Comparison of ENCODE assay signal across 28 cellular contexts in genomic region chr5:148747536-148747906, GRCh38.
"Had no signal": no experiment of that assay in that cellular context is flagged by ENCODE, and none has a peak within 500 bp of the region (broad histone marks: within the 10 kb centered on the region; RNA-seq: fewer than 3 reads in every experiment).

No MANE protein-coding gene starts in this region.

- H3K36me3 Mint-ChIP-seq: activated CD8-positive, alpha-beta memory T cell treated with anti-CD3 and anti-CD28 coated beads, Interleukin-2, amount 10 ng/mL, durations not matched to agents 7 days and 5 days; memory B cell; stimulated activated naive B cell treated with anti-CD40 and anti-IgM and Interleukin-4, amounts not matched to agents 10 μg/mL and 1 μg/mL and 100 μg/mL, for 72 hours had no signal

- ATAC-seq: activated CD4-positive, CD25-positive, alpha-beta regulatory T cell treated with anti-CD3 and anti-CD28 coated beads, Interleukin-2, amount 50 U/mL, for 24 hours; activated CD8-positive, alpha-beta memory T cell treated with anti-CD3 and anti-CD28 coated beads, Interleukin-2, amount 10 ng/mL, durations not matched to agents 7 days and 5 days; activated CD8-positive, alpha-beta T cell treated with anti-CD3 and anti-CD28 coated beads for 36 hours; effector memory CD8-positive, alpha-beta T cell; sciatic nerve had no signal

- H3K4me1 Mint-ChIP-seq: activated CD4-positive, alpha-beta T cell treated with anti-CD3 and anti-CD28 coated beads, Interleukin-2, amount 10 ng/mL, durations not matched to agents 24 days and 14 days; central memory CD8-positive, alpha-beta T cell had no signal

- H3K27ac Mint-ChIP-seq: activated CD4-positive, alpha-beta T cell treated with anti-CD3 and anti-CD28 coated beads, Interleukin-2, amount 10 ng/mL, durations not matched to agents 24 days and 14 days; activated CD8-positive, alpha-beta memory T cell treated with anti-CD3 and anti-CD28 coated beads, Interleukin-2, amount 10 ng/mL, durations not matched to agents 7 days and 5 days; activated CD8-positive, alpha-beta T cell treated with anti-CD3 and anti-CD28 coated beads for 36 hours; activated T-helper 1 cell treated with anti-CD3 and anti-CD28 coated beads, Interleukin-12 subunit alpha, Interleukin-12 subunit beta, Interleukin-2, Interleukin-4 antibody, amounts not matched to agents 30 ng/mL and 10 ng/mL and 1 ng/mL, durations not matched to agents 14 hours and 24 hours and 36 hours; effector memory CD8-positive, alpha-beta T cell; memory B cell; nephron; stimulated activated naive B cell treated with anti-CD40 and anti-IgM and Interleukin-4, amounts not matched to agents 10 μg/mL and 1 μg/mL and 100 μg/mL, for 72 hours; T-helper 1 cell treated with Interleukin-12 subunit alpha and Interleukin-12 subunit beta and Interleukin-4 antibody, amounts not matched to agents 30 μg/mL and 1 μg/mL, for 36 hours had no signal

- H3K9me3 ChIP-seq: esophagus muscularis mucosa, testis, uterus had no signal

- H3K27me3 ChIP-seq: brain microvascular endothelial cell, dorsolateral prefrontal cortex, esophagus muscularis mucosa, testis, uterus had no signal

- DNase-seq: activated CD4-positive, alpha-beta T cell treated with anti-CD3 and anti-CD28 coated beads, Interleukin-2, amount 10 ng/mL, durations not matched to agents 24 days and 14 days; activated CD8-positive, alpha-beta memory T cell treated with anti-CD3 and anti-CD28 coated beads, Interleukin-2, amount 10 ng/mL, durations not matched to agents 7 days and 5 days; activated CD8-positive, alpha-beta T cell treated with anti-CD3 and anti-CD28 coated beads for 36 hours; activated gamma-delta T cell; activated naive CD4-positive, alpha-beta T cell treated with anti-CD3 and anti-CD28 coated beads, Interleukin-2, amount 50 U/mL, for 16 hours; aorta; brain microvascular endothelial cell; dorsolateral prefrontal cortex; effector memory CD8-positive, alpha-beta T cell; hypothalamus; nucleus accumbens; small intestine; stimulated activated CD4-positive, alpha-beta T cell treated with anti-CD3 and anti-CD28 coated beads, Interleukin-15, amount 100 ng/mL, for 24 hours; stimulated activated naive B cell treated with anti-CD40 and anti-IgM and Interleukin-4, amounts not matched to agents 10 μg/mL and 1 μg/mL and 100 μg/mL, for 72 hours; T1000; testis; trophoblast cell; uterus had no signal

- H3K27ac ChIP-seq: brain microvascular endothelial cell, esophagus muscularis mucosa, parathyroid adenoma, testis, uterus, VCaP had no signal

- H3K27me3 Mint-ChIP-seq: activated CD8-positive, alpha-beta T cell treated with anti-CD3 and anti-CD28 coated beads for 36 hours; central memory CD8-positive, alpha-beta T cell; effector memory CD8-positive, alpha-beta T cell; memory B cell; stimulated activated naive B cell treated with anti-CD40 and anti-IgM and Interleukin-4, amounts not matched to agents 10 μg/mL and 1 μg/mL and 100 μg/mL, for 72 hours had no signal

- H3K4me1 ChIP-seq: esophagus muscularis mucosa, parathyroid adenoma, testis, uterus had no signal

- H3K9me3 Mint-ChIP-seq: activated CD4-positive, alpha-beta T cell treated with anti-CD3 and anti-CD28 coated beads, Interleukin-2, amount 10 ng/mL, durations not matched to agents 24 days and 14 days; activated CD8-positive, alpha-beta T cell treated with anti-CD3 and anti-CD28 coated beads for 36 hours; activated T-helper 1 cell treated with anti-CD3 and anti-CD28 coated beads, Interleukin-12 subunit alpha, Interleukin-12 subunit beta, Interleukin-2, Interleukin-4 antibody, amounts not matched to agents 30 ng/mL and 10 ng/mL and 1 ng/mL, durations not matched to agents 14 hours and 24 hours and 36 hours; central memory CD8-positive, alpha-beta T cell; effector memory CD8-positive, alpha-beta T cell; nephron; T-helper 1 cell treated with Interleukin-12 subunit alpha and Interleukin-12 subunit beta and Interleukin-4 antibody, amounts not matched to agents 30 μg/mL and 1 μg/mL, for 36 hours had no signal

- H3K4me3 Mint-ChIP-seq: activated CD4-positive, alpha-beta T cell treated with anti-CD3 and anti-CD28 coated beads, Interleukin-2, amount 10 ng/mL, durations not matched to agents 24 days and 14 days; activated CD8-positive, alpha-beta memory T cell treated with anti-CD3 and anti-CD28 coated beads, Interleukin-2, amount 10 ng/mL, durations not matched to agents 7 days and 5 days; activated CD8-positive, alpha-beta T cell treated with anti-CD3 and anti-CD28 coated beads for 36 hours; activated T-helper 1 cell treated with anti-CD3 and anti-CD28 coated beads, Interleukin-12 subunit alpha, Interleukin-12 subunit beta, Interleukin-2, Interleukin-4 antibody, amounts not matched to agents 30 ng/mL and 10 ng/mL and 1 ng/mL, durations not matched to agents 14 hours and 24 hours and 36 hours; central memory CD8-positive, alpha-beta T cell; effector memory CD8-positive, alpha-beta T cell; memory B cell; nephron; T-helper 1 cell treated with Interleukin-12 subunit alpha and Interleukin-12 subunit beta and Interleukin-4 antibody, amounts not matched to agents 30 μg/mL and 1 μg/mL, for 36 hours had no signal

- H3K4me3 ChIP-seq: dorsolateral prefrontal cortex, esophagus muscularis mucosa, testis, uterus had no signal

- H3K36me3 ChIP-seq: brain microvascular endothelial cell, esophagus muscularis mucosa, uterus had no signal
